ENCODE assay signal across 1 cellular context in genomic region chrX:13688384-13688771, GRCh38.
TF ChIP-seq lines count a peak whose summit lies in the region.

No MANE protein-coding gene starts in this region.

TF ChIP-seq in A549, 52 proteins besides CTCF, POLR2A, EP300 and RAD21 (continued from another document):
- TF ChIP-seq ELK1 (IDR thresholded peaks at IDR 0.05; ENCODE audit: low read depth, low read length) (no peak), JUN (IDR thresholded peaks at IDR 0.05) (no peak), PHF8 (IDR thresholded peaks at IDR 0.05; ENCODE audit: borderline replicate concordance, low read depth) (no peak), CHD2 (IDR thresholded peaks at IDR 0.05; ENCODE audit: low read length, partially characterized antibody) (no peak), SMC3 (IDR thresholded peaks at IDR 0.05) (no peak), GATA3 (IDR thresholded peaks at IDR 0.05; ENCODE audit: borderline replicate concordance) (no peak), FOXS1 (CRISPR knock-in tag; IDR thresholded peaks at IDR 0.05) (no peak), TP53 (CRISPR knock-in tag; IDR thresholded peaks at IDR 0.05) (no peak)
- TF ChIP-seq, protein P1, sequence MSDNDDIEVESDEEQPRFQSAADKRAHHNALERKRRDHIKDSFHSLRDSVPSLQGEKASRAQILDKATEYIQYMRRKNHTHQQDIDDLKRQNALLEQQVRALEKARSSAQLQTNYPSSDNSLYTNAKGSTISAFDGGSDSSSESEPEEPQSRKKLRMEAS (IDR thresholded peaks at IDR 0.05) = no peak
